Comparison of ENCODE assay signal across 1 cellular context in genomic region chr10:58775960-58776574, GRCh38.
TF ChIP-seq lines count a peak whose summit lies in the region.

No MANE protein-coding gene starts in this region.

TF ChIP-seq in GM23338, 12 proteins besides CTCF, POLR2A, EP300 and RAD21 (continued from another document):
- TF ChIP-seq, protein P1, sequence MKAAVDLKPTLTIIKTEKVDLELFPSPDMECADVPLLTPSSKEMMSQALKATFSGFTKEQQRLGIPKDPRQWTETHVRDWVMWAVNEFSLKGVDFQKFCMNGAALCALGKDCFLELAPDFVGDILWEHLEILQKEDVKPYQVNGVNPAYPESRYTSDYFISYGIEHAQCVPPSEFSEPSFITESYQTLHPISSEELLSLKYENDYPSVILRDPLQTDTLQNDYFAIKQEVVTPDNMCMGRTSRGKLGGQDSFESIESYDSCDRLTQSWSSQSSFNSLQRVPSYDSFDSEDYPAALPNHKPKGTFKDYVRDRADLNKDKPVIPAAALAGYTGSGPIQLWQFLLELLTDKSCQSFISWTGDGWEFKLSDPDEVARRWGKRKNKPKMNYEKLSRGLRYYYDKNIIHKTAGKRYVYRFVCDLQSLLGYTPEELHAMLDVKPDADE (IDR thresholded peaks at IDR 0.05) = no peak
- no peak for TF ChIP-seq STAT1 (IDR thresholded peaks at IDR 0.05; ENCODE audit: unreplicated experiment)
- TF ChIP-seq EZH2phosphoT487 (IDR thresholded peaks at IDR 0.05; ENCODE audit: unreplicated experiment) = no peak
- TF ChIP-seq POLR2AphosphoS5 (IDR thresholded peaks at IDR 0.05; ENCODE audit: low read depth) = no peak
- no peak for TF ChIP-seq JUNB (IDR thresholded peaks at IDR 0.05; ENCODE audit: unreplicated experiment)
- no peak for TF ChIP-seq CREB1 (CRISPR knock-in tag; IDR thresholded peaks at IDR 0.05; ENCODE audit: low read depth)
- no peak for TF ChIP-seq ZNF462 (CRISPR knock-in tag; IDR thresholded peaks at IDR 0.05)
- TF ChIP-seq ZNF331 (CRISPR knock-in tag; IDR thresholded peaks at IDR 0.05; ENCODE audit: low read depth) = no peak
- TF ChIP-seq EZH2 (IDR thresholded peaks at IDR 0.05; ENCODE audit: low read depth, unreplicated experiment) = no peak
